In genomic region chr6:32127717-32128592, GRCh38 we compare ENCODE assay signal across 8 cellular contexts. TPM values are rescaled to one million over a fixed set of nuclear protein-coding genes. Genes with fewer than 3 reads are reported as not detected.
A peak's percentile ranks its signal among the peaks of the same experiment; 100 is the strongest.
DNase-seq lines count a peak whose midpoint lies in the region; TF ChIP-seq lines count a peak whose summit lies in the region.

TSS of gene ATF6B (minus strand) at chr6:32128246. CDS start at chr6:32128207, 39 bp downstream.

- H3K27me3 ChIP-seq in neuron (ENCODE audit: insufficient read depth, low read length) (no peaks in the 10 kb centered on the region), subcutaneous abdominal adipose tissue (ENCODE audit: control insufficient read depth in 5 of 5, insufficient read depth in 4 of 5, low read length in 5 of 5) (no peaks in the 10 kb centered on the region)

- peak within 1 kb of the TSS; percentile 88 for H3K4me3 ChIP-seq in neuron (ENCODE audit: low read length)
- H3K4me3 ChIP-seq in subcutaneous abdominal adipose tissue (ENCODE audit: low read depth in 1 of 5, low read length in 5 of 5), result peak within 1 kb of the TSS; percentile 92 to 100 (median 96)

- POLR2A ChIA-PET in HEK293T (lab: Yijun Ruan, JAX), result interaction anchor here (0.6 to 4.3 kb wide), 12 partner anchors 10 to 469 kb away, joined by 3 to 57 read pairs (median 6); partner anchors contain the start of genes AGPAT1, PBX2, PRRT1 and TNXB

- CTCF ChIA-PET in HEK293T (lab: Yijun Ruan, JAX), result interaction anchor here (0.7 to 1.6 kb wide), 3 partner anchors 9 to 315 kb away, joined by 5 to 9 read pairs (median 7); no protein-coding TSS in a partner anchor

- H3K36me3 ChIP-seq in neuron (ENCODE audit: insufficient read depth, low read length) (peaks cover 25% of the 10 kb centered on the region), subcutaneous abdominal adipose tissue (ENCODE audit: control insufficient read depth in 5 of 5, insufficient read depth in 5 of 5, low read length in 5 of 5) (peaks cover 0 to 40% (median 28%) of the 10 kb centered on the region in 5 donors)

- H3K9ac ChIP-seq in subcutaneous abdominal adipose tissue (ENCODE audit: low read length in 5 of 5), result peak within 1 kb of the TSS; percentile 71 to 84 (median 79)

- H3K27ac ChIP-seq in subcutaneous abdominal adipose tissue (ENCODE audit: low read depth, low read length), result peak within 1 kb of the TSS; percentile 87

- in situ Hi-C loops in SK-MEL-5 (cut with HindIII; ENCODE audit: low pct_unique_long_range_greater_than_20kb, low sequenced_read_pairs), result no loop called here

- peak within 1 kb of the TSS; percentile 54 for H2AFZ ChIP-seq in neuron (ENCODE audit: low read depth, low read length)

- H3K4me1 ChIP-seq in neuron (ENCODE audit: insufficient read depth, low read length) (peaks cover 24% of the 10 kb centered on the region), subcutaneous abdominal adipose tissue (ENCODE audit: control insufficient read depth in 5 of 5, insufficient read depth in 5 of 5, low read length in 5 of 5) (peaks cover 10 to 38% (median 34%) of the 10 kb centered on the region in 5 donors)

- no peaks in the 10 kb centered on the region for H3K9me3 ChIP-seq in neuron (ENCODE audit: low read length)
- H3K9me3 ChIP-seq in subcutaneous abdominal adipose tissue (ENCODE audit: control insufficient read depth in 5 of 5, low read length in 5 of 5), result no peaks in the 10 kb centered on the region

- peak; percentile 99 for DNase-seq in GF-D8 (lab: John Stamatoyannopoulos, UW)
- peak; percentile 97 for DNase-seq in HEK293T (ENCODE audit: extremely low spot score)
- DNase-seq in MV-4-11 (lab: John Stamatoyannopoulos, UW), result peak; percentile 100
- peak; percentile 100 for DNase-seq in SK-MEL-5 (ENCODE audit: low read depth, low spot score)
- DNase-seq in activated naive CD4-positive, alpha-beta T cell treated with Interleukin-2 at 50 U/mL for 16 hours, result peak; percentile 97
- DNase-seq in foreskin melanocyte, result peak; percentile 99

TF ChIP-seq in HEK293T, 16 proteins besides CTCF, POLR2A, EP300 and RAD21:
- TF ChIP-seq ELF4 (IDR thresholded peaks at IDR 0.05), result peak; percentile 51
- peak; percentile 39 for TF ChIP-seq L3MBTL2 (conservative IDR thresholded peaks at IDR 0.05)
- TF ChIP-seq FOXK2 (IDR thresholded peaks at IDR 0.05), result no peak

RNA-seq across cellular contexts. Expression of gene ATF6B, which starts in this region (rescaled TPM):
- 15.1 and 15.3 TPM in 2 replicates for total RNA-seq in SK-MEL-5 (2014; rRNA removed; shearing (Covaris generic))
- 94.9 and 104 TPM in 2 replicates for polyA plus RNA-seq in SK-MEL-5 (2015; cell fraction: cytosol; rRNA removed)
- polyA plus RNA-seq in SK-MEL-5 (2015; cell fraction: nucleus; rRNA removed), result 98.3 and 140 TPM in 2 replicates

Comparison
In these comparisons a context has a peak if more than half of its experiments do, and no peak if none do; other contexts are left out.
1. Peak in every context shown above with its lines: DNase-seq, H3K4me3 ChIP-seq and H3K27ac ChIP-seq.